ENCODE assay signal across 26 cellular contexts in the genomic region with DNA sequence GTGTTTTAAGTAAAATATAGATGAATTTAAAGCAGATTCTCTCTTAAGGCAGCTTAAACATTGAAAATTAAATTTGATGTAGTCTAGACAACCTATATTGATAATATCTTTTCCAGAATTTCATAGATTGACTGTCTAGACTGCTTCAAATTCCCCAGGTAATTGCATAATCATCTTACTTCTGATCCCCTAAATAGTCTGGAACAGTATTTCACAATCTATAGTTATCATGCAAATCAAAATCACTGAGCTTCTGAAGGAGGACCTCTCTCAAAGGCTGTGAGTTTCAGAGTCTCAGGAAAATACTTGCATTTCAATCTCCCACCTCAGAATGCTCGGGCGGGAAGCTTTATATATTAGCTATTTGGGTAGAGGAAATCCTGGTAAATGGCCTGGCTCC.
"Had no signal": no experiment of that assay in that cellular context is flagged by ENCODE, and none has a peak within 500 bp of the region (broad histone marks: within the 10 kb centered on the region; RNA-seq: fewer than 3 reads in every experiment).

No MANE protein-coding gene starts in this region.

- H3K9me3 ChIP-seq: left lung, prostate gland, transverse colon, uterus had no signal

- ATAC-seq: activated CD4-positive, CD25-positive, alpha-beta regulatory T cell treated with anti-CD3 and anti-CD28 coated beads, Interleukin-2, amount 50 U/mL, for 24 hours; activated CD8-positive, alpha-beta memory T cell treated with anti-CD3 and anti-CD28 coated beads, Interleukin-2, amount 10 ng/mL, durations not matched to agents 7 days and 5 days; activated naive CD8-positive, alpha-beta T cell treated with anti-CD3 and anti-CD28 coated beads, Interleukin-2, amount 50 U/mL, for 24 hours; left lung; naive thymus-derived CD8-positive, alpha-beta T cell; stimulated activated naive B cell treated with anti-CD40 and anti-IgM and Interleukin-4, amounts not matched to agents 10 μg/mL and 1 μg/mL and 100 μg/mL, for 72 hours had no signal

- DNase-seq: activated CD4-positive, alpha-beta memory T cell treated with anti-CD3 and anti-CD28 coated beads, Interleukin-2, amount 10 ng/mL, durations not matched to agents 7 days and 5 days; activated CD4-positive, alpha-beta T cell treated with anti-CD3 and anti-CD28 coated beads, Interleukin-2, amount 10 ng/mL, durations not matched to agents 24 days and 14 days; activated CD8-positive, alpha-beta memory T cell treated with anti-CD3 and anti-CD28 coated beads, Interleukin-2, amount 10 ng/mL, durations not matched to agents 7 days and 5 days; activated gamma-delta T cell; activated naive CD4-positive, alpha-beta T cell treated with anti-CD3 and anti-CD28 coated beads, Interleukin-2, amount 50 U/mL, for 16 hours; activated naive CD8-positive, alpha-beta T cell treated with anti-CD3 and anti-CD28 coated beads, Interleukin-2, amount 50 U/mL, for 24 hours; aorta; brain microvascular endothelial cell; central memory CD4-positive, alpha-beta T cell; dermis blood vessel endothelial cell; effector CD8-positive, alpha-beta T cell; foreskin melanocyte; glutamatergic neuron; immature natural killer cell; kidney glomerular epithelial cell; left lung; naive thymus-derived CD8-positive, alpha-beta T cell; stimulated activated CD4-positive, alpha-beta T cell treated with anti-CD3 and anti-CD28 coated beads, Interleukin-2, amount 100 ng/mL, for 48 hours; stimulated activated CD8-positive, alpha-beta memory T cell treated with anti-CD3 and anti-CD28 coated beads, Interleukin-4, amount 100 ng/mL, for 48 hours; stimulated activated naive B cell treated with anti-CD40 and anti-IgM and Interleukin-4, amounts not matched to agents 10 μg/mL and 1 μg/mL and 100 μg/mL, for 72 hours; transverse colon; uterus had no signal

- H3K27me3 ChIP-seq: brain microvascular endothelial cell, hepatocyte, left lung, transverse colon, uterus had no signal

- H2AFZ ChIP-seq: hepatocyte had no signal

- H3K4me1 ChIP-seq: left lung, prostate gland, transverse colon, uterus had no signal

- H3K4me2 ChIP-seq: hepatocyte had no signal

- H3K4me3 ChIP-seq: hepatocyte, left lung, lung, prostate gland, transverse colon, uterus had no signal

- H3K36me3 ChIP-seq: brain microvascular endothelial cell, left lung, prostate gland, transverse colon, uterus had no signal

- H3K27ac ChIP-seq: brain microvascular endothelial cell, hepatocyte, left lung, prostate gland, transverse colon, uterus had no signal
